In the genomic region with DNA sequence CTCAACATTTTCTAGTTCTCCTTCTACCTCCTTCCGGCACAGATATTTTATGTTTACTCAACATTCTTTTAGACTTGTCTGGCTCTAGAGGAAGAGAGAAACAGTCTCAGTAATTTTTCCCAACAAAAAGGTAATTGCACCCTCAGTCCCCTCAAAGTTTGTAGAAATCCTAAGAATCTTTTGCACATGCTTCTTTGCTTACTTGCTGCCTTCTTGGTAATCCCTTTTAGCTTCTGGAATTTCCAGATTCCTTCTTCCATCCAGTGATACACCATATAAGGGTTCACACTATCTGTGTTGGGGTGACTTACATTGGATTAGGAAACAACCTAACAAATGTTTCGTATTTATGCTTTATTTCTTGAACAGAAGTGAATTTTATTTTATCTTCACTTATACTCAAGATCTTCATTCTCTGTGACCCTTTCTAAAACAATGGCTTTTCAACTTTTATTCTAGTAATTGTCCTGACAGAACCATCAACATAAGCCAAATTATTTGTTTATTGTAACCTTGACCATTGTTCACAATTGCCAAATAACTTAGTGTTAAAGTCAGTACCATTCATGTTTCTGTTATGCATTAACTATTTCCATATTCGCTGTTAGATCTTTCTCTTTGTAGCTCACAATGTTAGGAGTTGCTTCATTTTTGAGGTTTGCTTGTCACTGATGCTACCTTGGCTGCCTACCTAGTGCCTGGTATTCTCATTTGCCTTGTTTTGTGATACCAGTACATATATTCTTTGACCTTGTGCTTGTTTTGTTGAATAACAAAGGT, we compare ENCODE assay signal across 1 cellular context.
TF ChIP-seq lines count a peak whose summit lies in the region.

No MANE protein-coding gene starts in this region.

TF ChIP-seq in GM23338, 12 proteins besides CTCF, POLR2A, EP300 and RAD21:
- TF ChIP-seq NANOG (IDR thresholded peaks at IDR 0.05; ENCODE audit: borderline replicate concordance) (no peak), POLR2AphosphoS5 (IDR thresholded peaks at IDR 0.05; ENCODE audit: low read depth) (no peak)
- TF ChIP-seq, protein P1, sequence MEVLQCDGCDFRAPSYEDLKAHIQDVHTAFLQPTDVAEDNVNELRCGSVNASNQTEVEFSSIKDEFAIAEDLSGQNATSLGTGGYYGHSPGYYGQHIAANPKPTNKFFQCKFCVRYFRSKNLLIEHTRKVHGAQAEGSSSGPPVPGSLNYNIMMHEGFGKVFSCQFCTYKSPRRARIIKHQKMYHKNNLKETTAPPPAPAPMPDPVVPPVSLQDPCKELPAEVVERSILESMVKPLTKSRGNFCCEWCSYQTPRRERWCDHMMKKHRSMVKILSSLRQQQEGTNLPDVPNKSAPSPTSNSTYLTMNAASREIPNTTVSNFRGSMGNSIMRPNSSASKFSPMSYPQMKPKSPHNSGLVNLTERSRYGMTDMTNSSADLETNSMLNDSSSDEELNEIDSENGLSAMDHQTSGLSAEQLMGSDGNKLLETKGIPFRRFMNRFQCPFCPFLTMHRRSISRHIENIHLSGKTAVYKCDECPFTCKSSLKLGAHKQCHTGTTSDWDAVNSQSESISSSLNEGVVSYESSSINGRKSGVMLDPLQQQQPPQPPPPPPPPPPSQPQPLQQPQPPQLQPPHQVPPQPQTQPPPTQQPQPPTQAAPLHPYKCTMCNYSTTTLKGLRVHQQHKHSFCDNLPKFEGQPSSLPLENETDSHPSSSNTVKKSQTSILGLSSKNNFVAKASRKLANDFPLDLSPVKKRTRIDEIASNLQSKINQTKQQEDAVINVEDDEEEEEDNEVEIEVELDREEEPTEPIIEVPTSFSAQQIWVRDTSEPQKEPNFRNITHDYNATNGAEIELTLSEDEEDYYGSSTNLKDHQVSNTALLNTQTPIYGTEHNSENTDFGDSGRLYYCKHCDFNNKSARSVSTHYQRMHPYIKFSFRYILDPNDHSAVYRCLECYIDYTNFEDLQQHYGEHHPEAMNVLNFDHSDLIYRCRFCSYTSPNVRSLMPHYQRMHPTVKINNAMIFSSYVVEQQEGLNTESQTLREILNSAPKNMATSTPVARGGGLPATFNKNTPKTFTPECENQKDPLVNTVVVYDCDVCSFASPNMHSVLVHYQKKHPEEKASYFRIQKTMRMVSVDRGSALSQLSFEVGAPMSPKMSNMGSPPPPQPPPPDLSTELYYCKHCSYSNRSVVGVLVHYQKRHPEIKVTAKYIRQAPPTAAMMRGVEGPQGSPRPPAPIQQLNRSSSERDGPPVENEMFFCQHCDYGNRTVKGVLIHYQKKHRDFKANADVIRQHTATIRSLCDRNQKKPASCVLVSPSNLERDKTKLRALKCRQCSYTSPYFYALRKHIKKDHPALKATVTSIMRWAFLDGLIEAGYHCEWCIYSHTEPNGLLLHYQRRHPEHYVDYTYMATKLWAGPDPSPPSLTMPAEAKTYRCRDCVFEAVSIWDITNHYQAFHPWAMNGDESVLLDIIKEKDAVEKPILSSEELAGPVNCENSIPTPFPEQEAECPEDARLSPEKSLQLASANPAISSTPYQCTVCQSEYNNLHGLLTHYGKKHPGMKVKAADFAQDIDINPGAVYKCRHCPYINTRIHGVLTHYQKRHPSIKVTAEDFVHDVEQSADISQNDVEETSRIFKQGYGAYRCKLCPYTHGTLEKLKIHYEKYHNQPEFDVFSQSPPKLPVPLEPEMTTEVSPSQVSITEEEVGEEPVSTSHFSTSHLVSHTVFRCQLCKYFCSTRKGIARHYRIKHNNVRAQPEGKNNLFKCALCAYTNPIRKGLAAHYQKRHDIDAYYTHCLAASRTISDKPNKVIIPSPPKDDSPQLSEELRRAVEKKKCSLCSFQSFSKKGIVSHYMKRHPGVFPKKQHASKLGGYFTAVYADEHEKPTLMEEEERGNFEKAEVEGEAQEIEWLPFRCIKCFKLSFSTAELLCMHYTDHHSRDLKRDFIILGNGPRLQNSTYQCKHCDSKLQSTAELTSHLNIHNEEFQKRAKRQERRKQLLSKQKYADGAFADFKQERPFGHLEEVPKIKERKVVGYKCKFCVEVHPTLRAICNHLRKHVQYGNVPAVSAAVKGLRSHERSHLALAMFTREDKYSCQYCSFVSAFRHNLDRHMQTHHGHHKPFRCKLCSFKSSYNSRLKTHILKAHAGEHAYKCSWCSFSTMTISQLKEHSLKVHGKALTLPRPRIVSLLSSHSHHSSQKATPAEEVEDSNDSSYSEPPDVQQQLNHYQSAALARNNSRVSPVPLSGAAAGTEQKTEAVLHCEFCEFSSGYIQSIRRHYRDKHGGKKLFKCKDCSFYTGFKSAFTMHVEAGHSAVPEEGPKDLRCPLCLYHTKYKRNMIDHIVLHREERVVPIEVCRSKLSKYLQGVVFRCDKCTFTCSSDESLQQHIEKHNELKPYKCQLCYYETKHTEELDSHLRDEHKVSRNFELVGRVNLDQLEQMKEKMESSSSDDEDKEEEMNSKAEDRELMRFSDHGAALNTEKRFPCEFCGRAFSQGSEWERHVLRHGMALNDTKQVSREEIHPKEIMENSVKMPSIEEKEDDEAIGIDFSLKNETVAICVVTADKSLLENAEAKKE (CRISPR knock-in tag; IDR thresholded peaks at IDR 0.05) = no peak
- TF ChIP-seq, protein P2, sequence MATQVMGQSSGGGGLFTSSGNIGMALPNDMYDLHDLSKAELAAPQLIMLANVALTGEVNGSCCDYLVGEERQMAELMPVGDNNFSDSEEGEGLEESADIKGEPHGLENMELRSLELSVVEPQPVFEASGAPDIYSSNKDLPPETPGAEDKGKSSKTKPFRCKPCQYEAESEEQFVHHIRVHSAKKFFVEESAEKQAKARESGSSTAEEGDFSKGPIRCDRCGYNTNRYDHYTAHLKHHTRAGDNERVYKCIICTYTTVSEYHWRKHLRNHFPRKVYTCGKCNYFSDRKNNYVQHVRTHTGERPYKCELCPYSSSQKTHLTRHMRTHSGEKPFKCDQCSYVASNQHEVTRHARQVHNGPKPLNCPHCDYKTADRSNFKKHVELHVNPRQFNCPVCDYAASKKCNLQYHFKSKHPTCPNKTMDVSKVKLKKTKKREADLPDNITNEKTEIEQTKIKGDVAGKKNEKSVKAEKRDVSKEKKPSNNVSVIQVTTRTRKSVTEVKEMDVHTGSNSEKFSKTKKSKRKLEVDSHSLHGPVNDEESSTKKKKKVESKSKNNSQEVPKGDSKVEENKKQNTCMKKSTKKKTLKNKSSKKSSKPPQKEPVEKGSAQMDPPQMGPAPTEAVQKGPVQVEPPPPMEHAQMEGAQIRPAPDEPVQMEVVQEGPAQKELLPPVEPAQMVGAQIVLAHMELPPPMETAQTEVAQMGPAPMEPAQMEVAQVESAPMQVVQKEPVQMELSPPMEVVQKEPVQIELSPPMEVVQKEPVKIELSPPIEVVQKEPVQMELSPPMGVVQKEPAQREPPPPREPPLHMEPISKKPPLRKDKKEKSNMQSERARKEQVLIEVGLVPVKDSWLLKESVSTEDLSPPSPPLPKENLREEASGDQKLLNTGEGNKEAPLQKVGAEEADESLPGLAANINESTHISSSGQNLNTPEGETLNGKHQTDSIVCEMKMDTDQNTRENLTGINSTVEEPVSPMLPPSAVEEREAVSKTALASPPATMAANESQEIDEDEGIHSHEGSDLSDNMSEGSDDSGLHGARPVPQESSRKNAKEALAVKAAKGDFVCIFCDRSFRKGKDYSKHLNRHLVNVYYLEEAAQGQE (IDR thresholded peaks at IDR 0.05; ENCODE audit: unreplicated experiment) = no peak
